1 cellular context compared by ENCODE assay signal in the genomic region with DNA sequence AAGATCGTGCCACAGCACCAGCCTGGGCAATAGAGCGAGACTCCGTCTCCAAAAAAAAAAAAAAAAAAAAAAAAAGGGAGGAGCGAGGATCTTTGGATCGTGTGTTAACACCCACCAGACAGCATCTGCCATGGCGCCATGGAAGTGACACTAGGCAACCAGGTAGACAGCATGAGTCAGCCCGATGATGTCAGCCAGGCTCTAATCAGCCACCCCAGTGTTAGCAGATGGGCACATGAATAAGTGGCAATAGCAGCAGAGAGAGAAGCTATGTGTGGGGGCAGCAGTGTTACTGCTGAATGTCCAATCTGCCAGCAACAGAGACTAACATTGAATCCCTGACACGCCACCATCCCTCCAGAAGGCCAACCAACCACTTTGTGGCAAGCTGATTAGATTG.
TF ChIP-seq lines count a peak whose summit lies in the region.

No MANE protein-coding gene starts in this region.

TF ChIP-seq in K562, 482 proteins besides CTCF, POLR2A, EP300 and RAD21:
- TF ChIP-seq NFRKB (IDR thresholded peaks at IDR 0.05; ENCODE audit: low read depth) (no peak), SOX6 (IDR thresholded peaks at IDR 0.05) (no peak), RBM25 (IDR thresholded peaks at IDR 0.05; ENCODE audit: low read depth, low read length, severe bottlenecking) (no peak), JUND (IDR thresholded peaks at IDR 0.05; ENCODE audit: borderline replicate concordance, low read depth, low read length) (peak; percentile 75), JUND (tag; IDR thresholded peaks at IDR 0.05; ENCODE audit: borderline replicate concordance, low read depth, low read length) (peak; percentile 27; the same call in 1 of the 3 replicates), SMARCE1 (IDR thresholded peaks at IDR 0.05) (no peak), CREM (IDR thresholded peaks at IDR 0.05; ENCODE audit: low read depth) (0 out of 2 replicates have a peak, but pooled peaks have one; percentile 7), HCFC1 (IDR thresholded peaks at IDR 0.05; ENCODE audit: low read depth, low read length) (no peak), EP400 (IDR thresholded peaks at IDR 0.05) (no peak), FOSL1 (tag; conservative IDR thresholded peaks at IDR 0.05) (0 out of 2 replicates have a peak, but pooled peaks have one; percentile 15), TOE1 (IDR thresholded peaks at IDR 0.05; ENCODE audit: borderline replicate concordance) (no peak), TOE1 (CRISPR knock-in tag; IDR thresholded peaks at IDR 0.05; ENCODE audit: borderline replicate concordance, low read depth) (no peak), ARID1B (IDR thresholded peaks at IDR 0.05) (0 out of 2 replicates have a peak, but pooled peaks have one; percentile 17), MAZ (CRISPR knock-in tag; conservative IDR thresholded peaks at IDR 0.05 in 1 of 2, IDR thresholded peaks at IDR 0.05 in 1 of 2) (no peak), RFX1 (IDR thresholded peaks at IDR 0.05) (peak; percentile 12; the same call in 1 of the 2 replicates), CBFA2T3 (IDR thresholded peaks at IDR 0.05) (peak; percentile 77), CBFA2T2 (conservative IDR thresholded peaks at IDR 0.05) (peak; percentile 64), ZC3H11A (IDR thresholded peaks at IDR 0.05; ENCODE audit: low read depth, low read length) (no peak), PCBP2 (IDR thresholded peaks at IDR 0.05; ENCODE audit: low read depth, low read length, poor library complexity, severe bottlenecking) (no peak), ARNT (IDR thresholded peaks at IDR 0.05) (no peak), YY1 (IDR thresholded peaks at IDR 0.05; ENCODE audit: borderline replicate concordance in 1 of 3, control insufficient read depth in 1 of 3, extremely low read depth in 1 of 3, insufficient read depth in 3 of 3, insufficient read length in 1 of 3, insufficient replicate concordance in 2 of 3, low read depth in 1 of 3, low read length in 2 of 3) (peak in 1 of 3 experiments; percentile 14), HDAC2 (IDR thresholded peaks at IDR 0.05) (no peak), NFE2 (IDR thresholded peaks at IDR 0.05; ENCODE audit: low read depth) (peak; percentile 32; the same call in 1 of the 2 replicates), JUN (IDR thresholded peaks at IDR 0.05; ENCODE audit: borderline replicate concordance, low read depth, low read length) (peak; percentile 70), JUN (CRISPR knock-in tag; IDR thresholded peaks at IDR 0.05; ENCODE audit: borderline replicate concordance) (no peak)
- TF ChIP-seq, protein P1, sequence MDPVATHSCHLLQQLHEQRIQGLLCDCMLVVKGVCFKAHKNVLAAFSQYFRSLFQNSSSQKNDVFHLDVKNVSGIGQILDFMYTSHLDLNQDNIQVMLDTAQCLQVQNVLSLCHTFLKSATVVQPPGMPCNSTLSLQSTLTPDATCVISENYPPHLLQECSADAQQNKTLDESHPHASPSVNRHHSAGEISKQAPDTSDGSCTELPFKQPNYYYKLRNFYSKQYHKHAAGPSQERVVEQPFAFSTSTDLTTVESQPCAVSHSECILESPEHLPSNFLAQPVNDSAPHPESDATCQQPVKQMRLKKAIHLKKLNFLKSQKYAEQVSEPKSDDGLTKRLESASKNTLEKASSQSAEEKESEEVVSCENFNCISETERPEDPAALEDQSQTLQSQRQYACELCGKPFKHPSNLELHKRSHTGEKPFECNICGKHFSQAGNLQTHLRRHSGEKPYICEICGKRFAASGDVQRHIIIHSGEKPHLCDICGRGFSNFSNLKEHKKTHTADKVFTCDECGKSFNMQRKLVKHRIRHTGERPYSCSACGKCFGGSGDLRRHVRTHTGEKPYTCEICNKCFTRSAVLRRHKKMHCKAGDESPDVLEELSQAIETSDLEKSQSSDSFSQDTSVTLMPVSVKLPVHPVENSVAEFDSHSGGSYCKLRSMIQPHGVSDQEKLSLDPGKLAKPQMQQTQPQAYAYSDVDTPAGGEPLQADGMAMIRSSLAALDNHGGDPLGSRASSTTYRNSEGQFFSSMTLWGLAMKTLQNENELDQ (CRISPR knock-in tag; IDR thresholded peaks at IDR 0.05; ENCODE audit: borderline replicate concordance) = no peak
- TF ChIP-seq, protein P2, sequence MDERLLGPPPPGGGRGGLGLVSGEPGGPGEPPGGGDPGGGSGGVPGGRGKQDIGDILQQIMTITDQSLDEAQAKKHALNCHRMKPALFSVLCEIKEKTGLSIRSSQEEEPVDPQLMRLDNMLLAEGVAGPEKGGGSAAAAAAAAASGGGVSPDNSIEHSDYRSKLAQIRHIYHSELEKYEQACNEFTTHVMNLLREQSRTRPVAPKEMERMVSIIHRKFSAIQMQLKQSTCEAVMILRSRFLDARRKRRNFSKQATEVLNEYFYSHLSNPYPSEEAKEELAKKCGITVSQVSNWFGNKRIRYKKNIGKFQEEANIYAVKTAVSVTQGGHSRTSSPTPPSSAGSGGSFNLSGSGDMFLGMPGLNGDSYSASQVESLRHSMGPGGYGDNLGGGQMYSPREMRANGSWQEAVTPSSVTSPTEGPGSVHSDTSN (CRISPR knock-in tag; IDR thresholded peaks at IDR 0.05; ENCODE audit: low read depth) = no peak
- TF ChIP-seq, protein P2 (tag; conservative IDR thresholded peaks at IDR 0.05; ENCODE audit: low read depth) = no peak
- TF ChIP-seq, protein P3, sequence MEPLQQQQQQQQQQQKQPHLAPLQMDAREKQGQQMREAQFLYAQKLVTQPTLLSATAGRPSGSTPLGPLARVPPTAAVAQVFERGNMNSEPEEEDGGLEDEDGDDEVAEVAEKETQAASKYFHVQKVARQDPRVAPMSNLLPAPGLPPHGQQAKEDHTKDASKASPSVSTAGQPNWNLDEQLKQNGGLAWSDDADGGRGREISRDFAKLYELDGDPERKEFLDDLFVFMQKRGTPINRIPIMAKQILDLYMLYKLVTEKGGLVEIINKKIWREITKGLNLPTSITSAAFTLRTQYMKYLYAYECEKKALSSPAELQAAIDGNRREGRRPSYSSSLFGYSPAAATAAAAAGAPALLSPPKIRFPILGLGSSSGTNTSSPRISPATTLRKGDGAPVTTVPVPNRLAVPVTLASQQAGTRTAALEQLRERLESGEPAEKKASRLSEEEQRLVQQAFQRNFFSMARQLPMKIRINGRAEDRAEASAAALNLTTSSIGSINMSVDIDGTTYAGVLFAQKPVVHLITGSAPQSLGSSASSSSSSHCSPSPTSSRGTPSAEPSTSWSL (CRISPR knock-in tag; IDR thresholded peaks at IDR 0.05; ENCODE audit: borderline replicate concordance) = no peak
- TF ChIP-seq, protein P4, sequence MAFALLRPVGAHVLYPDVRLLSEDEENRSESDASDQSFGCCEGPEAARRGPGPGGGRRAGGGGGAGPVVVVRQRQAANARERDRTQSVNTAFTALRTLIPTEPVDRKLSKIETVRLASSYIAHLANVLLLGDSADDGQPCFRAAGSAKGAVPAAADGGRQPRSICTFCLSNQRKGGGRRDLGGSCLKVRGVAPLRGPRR (CRISPR knock-in tag; IDR thresholded peaks at IDR 0.05) = no peak
- TF ChIP-seq, protein P5, sequence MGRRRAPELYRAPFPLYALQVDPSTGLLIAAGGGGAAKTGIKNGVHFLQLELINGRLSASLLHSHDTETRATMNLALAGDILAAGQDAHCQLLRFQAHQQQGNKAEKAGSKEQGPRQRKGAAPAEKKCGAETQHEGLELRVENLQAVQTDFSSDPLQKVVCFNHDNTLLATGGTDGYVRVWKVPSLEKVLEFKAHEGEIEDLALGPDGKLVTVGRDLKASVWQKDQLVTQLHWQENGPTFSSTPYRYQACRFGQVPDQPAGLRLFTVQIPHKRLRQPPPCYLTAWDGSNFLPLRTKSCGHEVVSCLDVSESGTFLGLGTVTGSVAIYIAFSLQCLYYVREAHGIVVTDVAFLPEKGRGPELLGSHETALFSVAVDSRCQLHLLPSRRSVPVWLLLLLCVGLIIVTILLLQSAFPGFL (CRISPR knock-in tag; IDR thresholded peaks at IDR 0.05) = no peak
- TF ChIP-seq, protein P6, sequence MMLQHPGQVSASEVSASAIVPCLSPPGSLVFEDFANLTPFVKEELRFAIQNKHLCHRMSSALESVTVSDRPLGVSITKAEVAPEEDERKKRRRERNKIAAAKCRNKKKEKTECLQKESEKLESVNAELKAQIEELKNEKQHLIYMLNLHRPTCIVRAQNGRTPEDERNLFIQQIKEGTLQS (IDR thresholded peaks at IDR 0.05) = peak; percentile 86
- TF ChIP-seq, protein P6 (CRISPR knock-in tag; conservative IDR thresholded peaks at IDR 0.05) = no peak
